ENCODE assay signal across 35 cellular contexts in the genomic region with DNA sequence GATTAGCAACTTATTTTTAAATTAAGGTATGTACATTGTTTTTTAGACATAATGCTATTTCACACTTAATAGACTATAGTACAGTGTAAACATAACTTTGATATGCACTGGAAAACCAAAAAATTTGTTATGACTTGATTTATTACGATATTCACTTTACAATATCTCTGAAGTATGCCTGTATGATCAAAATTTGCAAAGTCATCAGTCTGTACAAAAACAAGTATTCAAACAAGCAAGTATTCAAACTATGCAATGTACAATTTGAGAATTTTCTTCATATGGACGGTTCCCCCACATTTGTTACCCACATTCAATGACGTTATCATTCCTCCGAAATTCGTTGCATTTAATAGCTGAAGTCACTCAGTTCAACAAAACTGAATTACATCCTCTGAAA.
"Had no signal": no experiment of that assay in that cellular context is flagged by ENCODE, and none has a peak within 500 bp of the region (broad histone marks: within the 10 kb centered on the region; RNA-seq: fewer than 3 reads in every experiment).

No MANE protein-coding gene starts in this region.

- DNase-seq: Karpas-422, Kasumi-1, MG63, MM.1S, MV-4-11, NCI-H1048, NCI-H1092, NCI-H1092 treated with DMSO at 0.1 percent for 48 hours, NCI-H1105, NCI-H1105 treated with DMSO at 0.1 percent for 48 hours, NCI-H1417, NCI-H1436, NCI-H1436 treated with DMSO at 0.1 percent for 48 hours, NCI-H146, NCI-H1694, NCI-H1694 treated with DMSO at 0.1 percent for 48 hours, NCI-H187, NCI-H187 treated with DMSO at 0.1 percent for 48 hours, NCI-H1930, NCI-H2029, NCI-H2029 treated with DMSO at 0.1 percent for 48 hours, NCI-H2081, NCI-H2081 treated with DMSO at 0.1 percent for 48 hours, NCI-H2107, NCI-H2171, NCI-H2171 treated with DMSO at 0.1 percent for 48 hours, NCI-H2227 treated with DMSO at 0.1 percent for 48 hours, NCI-H226, NCI-H345, NCI-H446, NCI-H446 treated with DMSO at 0.1 percent for 48 hours, NCI-H510A, NCI-H510A treated with DMSO at 0.1 percent for 48 hours, NCI-H524, NCI-H524 treated with DMSO at 0.1 percent for 48 hours had no signal

- H3K27me3 ChIP-seq: MG63 had no signal

- H3K4me3 ChIP-seq: MG63 had no signal

- H3K36me3 ChIP-seq: MG63 had no signal
